1 cellular context compared by ENCODE assay signal in the genomic region with DNA sequence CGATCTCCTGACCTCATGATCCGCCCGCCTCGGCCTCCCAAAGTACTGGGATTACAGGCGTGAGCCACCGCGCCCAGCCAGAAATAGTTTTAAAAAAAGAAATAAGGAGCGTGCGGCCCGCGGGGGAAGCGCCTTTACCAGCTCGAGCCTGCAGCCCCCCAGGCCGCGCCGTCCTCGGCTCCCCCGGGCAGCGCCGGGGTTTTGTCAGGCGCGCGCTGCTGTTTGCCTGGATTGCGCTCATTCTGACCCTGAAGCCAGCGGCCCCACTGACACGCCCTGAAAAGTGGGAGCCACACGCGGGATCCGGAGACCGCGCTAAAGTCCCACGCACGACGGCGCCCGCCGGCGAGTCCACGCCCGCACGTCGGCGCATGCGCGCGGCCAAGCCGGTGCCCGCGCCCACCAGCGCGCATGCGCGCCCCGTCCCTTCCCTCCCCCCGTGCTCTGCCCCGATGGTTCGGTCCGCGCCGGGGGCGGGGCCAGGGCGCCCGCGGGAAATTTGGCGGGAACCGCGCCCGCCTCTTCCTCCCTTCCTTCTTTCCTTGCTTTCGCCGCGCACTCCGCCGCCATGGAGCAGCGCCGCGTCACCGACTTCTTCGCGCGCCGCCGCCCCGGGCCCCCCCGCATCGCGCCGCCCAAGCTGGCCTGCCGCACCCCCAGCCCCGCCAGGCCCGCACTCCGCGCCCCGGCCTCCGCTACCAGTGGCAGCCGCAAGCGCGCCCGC.
TF ChIP-seq lines count a peak whose summit lies in the region.

A gene (plus strand): TSS at position 526 of the 724 bp plus-strand sequence. CDS start 43 bp downstream, at position 569.

TF ChIP-seq in HepG2, 621 proteins besides CTCF, POLR2A, EP300 and RAD21 (continued from another document and continues in another):
- TF ChIP-seq, protein P1, sequence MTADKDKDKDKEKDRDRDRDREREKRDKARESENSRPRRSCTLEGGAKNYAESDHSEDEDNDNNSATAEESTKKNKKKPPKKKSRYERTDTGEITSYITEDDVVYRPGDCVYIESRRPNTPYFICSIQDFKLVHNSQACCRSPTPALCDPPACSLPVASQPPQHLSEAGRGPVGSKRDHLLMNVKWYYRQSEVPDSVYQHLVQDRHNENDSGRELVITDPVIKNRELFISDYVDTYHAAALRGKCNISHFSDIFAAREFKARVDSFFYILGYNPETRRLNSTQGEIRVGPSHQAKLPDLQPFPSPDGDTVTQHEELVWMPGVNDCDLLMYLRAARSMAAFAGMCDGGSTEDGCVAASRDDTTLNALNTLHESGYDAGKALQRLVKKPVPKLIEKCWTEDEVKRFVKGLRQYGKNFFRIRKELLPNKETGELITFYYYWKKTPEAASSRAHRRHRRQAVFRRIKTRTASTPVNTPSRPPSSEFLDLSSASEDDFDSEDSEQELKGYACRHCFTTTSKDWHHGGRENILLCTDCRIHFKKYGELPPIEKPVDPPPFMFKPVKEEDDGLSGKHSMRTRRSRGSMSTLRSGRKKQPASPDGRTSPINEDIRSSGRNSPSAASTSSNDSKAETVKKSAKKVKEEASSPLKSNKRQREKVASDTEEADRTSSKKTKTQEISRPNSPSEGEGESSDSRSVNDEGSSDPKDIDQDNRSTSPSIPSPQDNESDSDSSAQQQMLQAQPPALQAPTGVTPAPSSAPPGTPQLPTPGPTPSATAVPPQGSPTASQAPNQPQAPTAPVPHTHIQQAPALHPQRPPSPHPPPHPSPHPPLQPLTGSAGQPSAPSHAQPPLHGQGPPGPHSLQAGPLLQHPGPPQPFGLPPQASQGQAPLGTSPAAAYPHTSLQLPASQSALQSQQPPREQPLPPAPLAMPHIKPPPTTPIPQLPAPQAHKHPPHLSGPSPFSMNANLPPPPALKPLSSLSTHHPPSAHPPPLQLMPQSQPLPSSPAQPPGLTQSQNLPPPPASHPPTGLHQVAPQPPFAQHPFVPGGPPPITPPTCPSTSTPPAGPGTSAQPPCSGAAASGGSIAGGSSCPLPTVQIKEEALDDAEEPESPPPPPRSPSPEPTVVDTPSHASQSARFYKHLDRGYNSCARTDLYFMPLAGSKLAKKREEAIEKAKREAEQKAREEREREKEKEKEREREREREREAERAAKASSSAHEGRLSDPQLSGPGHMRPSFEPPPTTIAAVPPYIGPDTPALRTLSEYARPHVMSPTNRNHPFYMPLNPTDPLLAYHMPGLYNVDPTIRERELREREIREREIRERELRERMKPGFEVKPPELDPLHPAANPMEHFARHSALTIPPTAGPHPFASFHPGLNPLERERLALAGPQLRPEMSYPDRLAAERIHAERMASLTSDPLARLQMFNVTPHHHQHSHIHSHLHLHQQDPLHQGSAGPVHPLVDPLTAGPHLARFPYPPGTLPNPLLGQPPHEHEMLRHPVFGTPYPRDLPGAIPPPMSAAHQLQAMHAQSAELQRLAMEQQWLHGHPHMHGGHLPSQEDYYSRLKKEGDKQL (CRISPR knock-in tag; IDR thresholded peaks at IDR 0.05; ENCODE audit: low read depth), result no peak
- no peak for TF ChIP-seq ZNF781 (CRISPR knock-in tag; IDR thresholded peaks at IDR 0.05; ENCODE audit: borderline replicate concordance, not compliant biosample characterization)
- TF ChIP-seq, protein P2, sequence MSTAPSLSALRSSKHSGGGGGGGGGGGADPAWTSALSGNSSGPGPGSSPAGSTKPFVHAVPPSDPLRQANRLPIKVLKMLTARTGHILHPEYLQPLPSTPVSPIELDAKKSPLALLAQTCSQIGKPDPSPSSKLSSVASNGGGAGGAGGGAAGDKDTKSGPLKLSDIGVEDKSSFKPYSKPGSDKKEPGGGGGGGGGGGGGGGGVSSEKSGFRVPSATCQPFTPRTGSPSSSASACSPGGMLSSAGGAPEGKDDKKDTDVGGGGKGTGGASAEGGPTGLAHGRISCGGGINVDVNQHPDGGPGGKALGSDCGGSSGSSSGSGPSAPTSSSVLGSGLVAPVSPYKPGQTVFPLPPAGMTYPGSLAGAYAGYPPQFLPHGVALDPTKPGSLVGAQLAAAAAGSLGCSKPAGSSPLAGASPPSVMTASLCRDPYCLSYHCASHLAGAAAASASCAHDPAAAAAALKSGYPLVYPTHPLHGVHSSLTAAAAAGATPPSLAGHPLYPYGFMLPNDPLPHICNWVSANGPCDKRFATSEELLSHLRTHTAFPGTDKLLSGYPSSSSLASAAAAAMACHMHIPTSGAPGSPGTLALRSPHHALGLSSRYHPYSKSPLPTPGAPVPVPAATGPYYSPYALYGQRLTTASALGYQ (CRISPR knock-in tag; IDR thresholded peaks at IDR 0.05), result no peak
- TF ChIP-seq, protein P3, sequence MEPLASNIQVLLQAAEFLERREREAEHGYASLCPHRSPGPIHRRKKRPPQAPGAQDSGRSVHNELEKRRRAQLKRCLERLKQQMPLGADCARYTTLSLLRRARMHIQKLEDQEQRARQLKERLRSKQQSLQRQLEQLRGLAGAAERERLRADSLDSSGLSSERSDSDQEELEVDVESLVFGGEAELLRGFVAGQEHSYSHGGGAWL (CRISPR knock-in tag; IDR thresholded peaks at IDR 0.05), result no peak
- TF ChIP-seq, protein P4, sequence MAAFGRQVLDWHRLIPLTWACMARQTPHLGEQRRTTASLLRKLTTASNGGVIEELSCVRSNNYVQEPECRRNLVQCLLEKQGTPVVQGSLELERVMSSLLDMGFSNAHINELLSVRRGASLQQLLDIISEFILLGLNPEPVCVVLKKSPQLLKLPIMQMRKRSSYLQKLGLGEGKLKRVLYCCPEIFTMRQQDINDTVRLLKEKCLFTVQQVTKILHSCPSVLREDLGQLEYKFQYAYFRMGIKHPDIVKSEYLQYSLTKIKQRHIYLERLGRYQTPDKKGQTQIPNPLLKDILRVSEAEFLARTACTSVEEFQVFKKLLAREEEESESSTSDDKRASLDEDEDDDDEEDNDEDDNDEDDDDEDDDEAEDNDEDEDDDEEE (CRISPR knock-in tag; IDR thresholded peaks at IDR 0.05), result peak; percentile 93; the same call in 1 of the 2 replicates
- peak; percentile 36; the same call in 1 of the 2 replicates for TF ChIP-seq NKX3-1 (CRISPR knock-in tag; IDR thresholded peaks at IDR 0.05)
- peak; percentile 83; the same call in 1 of the 2 replicates for TF ChIP-seq ZSCAN12 (CRISPR knock-in tag; IDR thresholded peaks at IDR 0.05)
- TF ChIP-seq ZNF790 (CRISPR knock-in tag; IDR thresholded peaks at IDR 0.05; ENCODE audit: borderline replicate concordance), result peak; percentile 71; the same call in 1 of the 2 replicates
- no peak for TF ChIP-seq BRCA1 (CRISPR knock-in tag; IDR thresholded peaks at IDR 0.05)
- peak; percentile 93; the same call in 1 of the 2 replicates for TF ChIP-seq ZNF235 (CRISPR knock-in tag; IDR thresholded peaks at IDR 0.05; ENCODE audit: borderline replicate concordance)
- peak; percentile 90; the same call in 1 of the 2 replicates for TF ChIP-seq ZNF607 (CRISPR knock-in tag; IDR thresholded peaks at IDR 0.05; ENCODE audit: borderline replicate concordance)
- TF ChIP-seq EED (CRISPR knock-in tag; IDR thresholded peaks at IDR 0.05), result no peak
- no peak for TF ChIP-seq SP2 (CRISPR knock-in tag; IDR thresholded peaks at IDR 0.05)
- TF ChIP-seq, protein P5, sequence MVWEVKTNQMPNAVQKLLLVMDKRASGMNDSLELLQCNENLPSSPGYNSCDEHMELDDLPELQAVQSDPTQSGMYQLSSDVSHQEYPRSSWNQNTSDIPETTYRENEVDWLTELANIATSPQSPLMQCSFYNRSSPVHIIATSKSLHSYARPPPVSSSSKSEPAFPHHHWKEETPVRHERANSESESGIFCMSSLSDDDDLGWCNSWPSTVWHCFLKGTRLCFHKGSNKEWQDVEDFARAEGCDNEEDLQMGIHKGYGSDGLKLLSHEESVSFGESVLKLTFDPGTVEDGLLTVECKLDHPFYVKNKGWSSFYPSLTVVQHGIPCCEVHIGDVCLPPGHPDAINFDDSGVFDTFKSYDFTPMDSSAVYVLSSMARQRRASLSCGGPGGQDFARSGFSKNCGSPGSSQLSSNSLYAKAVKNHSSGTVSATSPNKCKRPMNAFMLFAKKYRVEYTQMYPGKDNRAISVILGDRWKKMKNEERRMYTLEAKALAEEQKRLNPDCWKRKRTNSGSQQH (CRISPR knock-in tag; IDR thresholded peaks at IDR 0.05; ENCODE audit: low read depth), result 0 out of 2 replicates have a peak, but pooled peaks have one; percentile 29
- TF ChIP-seq, protein P6, sequence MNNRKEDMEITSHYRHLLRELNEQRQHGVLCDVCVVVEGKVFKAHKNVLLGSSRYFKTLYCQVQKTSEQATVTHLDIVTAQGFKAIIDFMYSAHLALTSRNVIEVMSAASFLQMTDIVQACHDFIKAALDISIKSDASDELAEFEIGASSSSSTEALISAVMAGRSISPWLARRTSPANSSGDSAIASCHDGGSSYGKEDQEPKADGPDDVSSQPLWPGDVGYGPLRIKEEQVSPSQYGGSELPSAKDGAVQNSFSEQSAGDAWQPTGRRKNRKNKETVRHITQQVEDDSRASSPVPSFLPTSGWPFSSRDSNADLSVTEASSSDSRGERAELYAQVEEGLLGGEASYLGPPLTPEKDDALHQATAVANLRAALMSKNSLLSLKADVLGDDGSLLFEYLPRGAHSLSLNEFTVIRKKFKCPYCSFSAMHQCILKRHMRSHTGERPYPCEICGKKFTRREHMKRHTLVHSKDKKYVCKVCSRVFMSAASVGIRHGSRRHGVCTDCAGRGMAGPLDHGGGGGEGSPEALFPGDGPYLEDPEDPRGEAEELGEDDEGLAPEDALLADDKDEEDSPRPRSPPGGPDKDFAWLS (CRISPR knock-in tag; IDR thresholded peaks at IDR 0.05; ENCODE audit: borderline replicate concordance), result 0 out of 2 replicates have a peak, but pooled peaks have one; percentile 45
- TF ChIP-seq MXI1 (IDR thresholded peaks at IDR 0.05; ENCODE audit: borderline replicate concordance, low read depth, low read length), result no peak; the same call in 2 of the 3 replicates
- TF ChIP-seq RAD51 (IDR thresholded peaks at IDR 0.05; ENCODE audit: borderline replicate concordance), result no peak
- TF ChIP-seq, protein P7, sequence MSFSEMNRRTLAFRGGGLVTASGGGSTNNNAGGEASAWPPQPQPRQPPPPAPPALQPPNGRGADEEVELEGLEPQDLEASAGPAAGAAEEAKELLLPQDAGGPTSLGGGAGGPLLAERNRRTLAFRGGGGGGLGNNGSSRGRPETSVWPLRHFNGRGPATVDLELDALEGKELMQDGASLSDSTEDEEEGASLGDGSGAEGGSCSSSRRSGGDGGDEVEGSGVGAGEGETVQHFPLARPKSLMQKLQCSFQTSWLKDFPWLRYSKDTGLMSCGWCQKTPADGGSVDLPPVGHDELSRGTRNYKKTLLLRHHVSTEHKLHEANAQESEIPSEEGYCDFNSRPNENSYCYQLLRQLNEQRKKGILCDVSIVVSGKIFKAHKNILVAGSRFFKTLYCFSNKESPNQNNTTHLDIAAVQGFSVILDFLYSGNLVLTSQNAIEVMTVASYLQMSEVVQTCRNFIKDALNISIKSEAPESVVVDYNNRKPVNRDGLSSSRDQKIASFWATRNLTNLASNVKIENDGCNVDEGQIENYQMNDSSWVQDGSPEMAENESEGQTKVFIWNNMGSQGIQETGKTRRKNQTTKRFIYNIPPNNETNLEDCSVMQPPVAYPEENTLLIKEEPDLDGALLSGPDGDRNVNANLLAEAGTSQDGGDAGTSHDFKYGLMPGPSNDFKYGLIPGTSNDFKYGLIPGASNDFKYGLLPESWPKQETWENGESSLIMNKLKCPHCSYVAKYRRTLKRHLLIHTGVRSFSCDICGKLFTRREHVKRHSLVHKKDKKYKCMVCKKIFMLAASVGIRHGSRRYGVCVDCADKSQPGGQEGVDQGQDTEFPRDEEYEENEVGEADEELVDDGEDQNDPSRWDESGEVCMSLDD (CRISPR knock-in tag; IDR thresholded peaks at IDR 0.05; ENCODE audit: borderline replicate concordance), result peak; percentile 17; the same call in 1 of the 2 replicates
- TF ChIP-seq, protein P8, sequence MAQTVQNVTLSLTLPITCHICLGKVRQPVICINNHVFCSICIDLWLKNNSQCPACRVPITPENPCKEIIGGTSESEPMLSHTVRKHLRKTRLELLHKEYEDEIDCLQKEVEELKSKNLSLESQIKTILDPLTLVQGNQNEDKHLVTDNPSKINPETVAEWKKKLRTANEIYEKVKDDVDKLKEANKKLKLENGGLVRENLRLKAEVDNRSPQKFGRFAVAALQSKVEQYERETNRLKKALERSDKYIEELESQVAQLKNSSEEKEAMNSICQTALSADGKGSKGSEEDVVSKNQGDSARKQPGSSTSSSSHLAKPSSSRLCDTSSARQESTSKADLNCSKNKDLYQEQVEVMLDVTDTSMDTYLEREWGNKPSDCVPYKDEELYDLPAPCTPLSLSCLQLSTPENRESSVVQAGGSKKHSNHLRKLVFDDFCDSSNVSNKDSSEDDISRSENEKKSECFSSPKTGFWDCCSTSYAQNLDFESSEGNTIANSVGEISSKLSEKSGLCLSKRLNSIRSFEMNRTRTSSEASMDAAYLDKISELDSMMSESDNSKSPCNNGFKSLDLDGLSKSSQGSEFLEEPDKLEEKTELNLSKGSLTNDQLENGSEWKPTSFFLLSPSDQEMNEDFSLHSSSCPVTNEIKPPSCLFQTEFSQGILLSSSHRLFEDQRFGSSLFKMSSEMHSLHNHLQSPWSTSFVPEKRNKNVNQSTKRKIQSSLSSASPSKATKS (CRISPR knock-in tag; IDR thresholded peaks at IDR 0.05), result no peak
- TF ChIP-seq, protein P9, sequence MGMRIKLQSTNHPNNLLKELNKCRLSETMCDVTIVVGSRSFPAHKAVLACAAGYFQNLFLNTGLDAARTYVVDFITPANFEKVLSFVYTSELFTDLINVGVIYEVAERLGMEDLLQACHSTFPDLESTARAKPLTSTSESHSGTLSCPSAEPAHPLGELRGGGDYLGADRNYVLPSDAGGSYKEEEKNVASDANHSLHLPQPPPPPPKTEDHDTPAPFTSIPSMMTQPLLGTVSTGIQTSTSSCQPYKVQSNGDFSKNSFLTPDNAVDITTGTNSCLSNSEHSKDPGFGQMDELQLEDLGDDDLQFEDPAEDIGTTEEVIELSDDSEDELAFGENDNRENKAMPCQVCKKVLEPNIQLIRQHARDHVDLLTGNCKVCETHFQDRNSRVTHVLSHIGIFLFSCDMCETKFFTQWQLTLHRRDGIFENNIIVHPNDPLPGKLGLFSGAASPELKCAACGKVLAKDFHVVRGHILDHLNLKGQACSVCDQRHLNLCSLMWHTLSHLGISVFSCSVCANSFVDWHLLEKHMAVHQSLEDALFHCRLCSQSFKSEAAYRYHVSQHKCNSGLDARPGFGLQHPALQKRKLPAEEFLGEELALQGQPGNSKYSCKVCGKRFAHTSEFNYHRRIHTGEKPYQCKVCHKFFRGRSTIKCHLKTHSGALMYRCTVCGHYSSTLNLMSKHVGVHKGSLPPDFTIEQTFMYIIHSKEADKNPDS (CRISPR knock-in tag; IDR thresholded peaks at IDR 0.05), result no peak
- TF ChIP-seq, protein P10, sequence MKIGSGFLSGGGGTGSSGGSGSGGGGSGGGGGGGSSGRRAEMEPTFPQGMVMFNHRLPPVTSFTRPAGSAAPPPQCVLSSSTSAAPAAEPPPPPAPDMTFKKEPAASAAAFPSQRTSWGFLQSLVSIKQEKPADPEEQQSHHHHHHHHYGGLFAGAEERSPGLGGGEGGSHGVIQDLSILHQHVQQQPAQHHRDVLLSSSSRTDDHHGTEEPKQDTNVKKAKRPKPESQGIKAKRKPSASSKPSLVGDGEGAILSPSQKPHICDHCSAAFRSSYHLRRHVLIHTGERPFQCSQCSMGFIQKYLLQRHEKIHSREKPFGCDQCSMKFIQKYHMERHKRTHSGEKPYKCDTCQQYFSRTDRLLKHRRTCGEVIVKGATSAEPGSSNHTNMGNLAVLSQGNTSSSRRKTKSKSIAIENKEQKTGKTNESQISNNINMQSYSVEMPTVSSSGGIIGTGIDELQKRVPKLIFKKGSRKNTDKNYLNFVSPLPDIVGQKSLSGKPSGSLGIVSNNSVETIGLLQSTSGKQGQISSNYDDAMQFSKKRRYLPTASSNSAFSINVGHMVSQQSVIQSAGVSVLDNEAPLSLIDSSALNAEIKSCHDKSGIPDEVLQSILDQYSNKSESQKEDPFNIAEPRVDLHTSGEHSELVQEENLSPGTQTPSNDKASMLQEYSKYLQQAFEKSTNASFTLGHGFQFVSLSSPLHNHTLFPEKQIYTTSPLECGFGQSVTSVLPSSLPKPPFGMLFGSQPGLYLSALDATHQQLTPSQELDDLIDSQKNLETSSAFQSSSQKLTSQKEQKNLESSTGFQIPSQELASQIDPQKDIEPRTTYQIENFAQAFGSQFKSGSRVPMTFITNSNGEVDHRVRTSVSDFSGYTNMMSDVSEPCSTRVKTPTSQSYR (CRISPR knock-in tag; IDR thresholded peaks at IDR 0.05; ENCODE audit: borderline replicate concordance), result no peak
- 0 out of 2 replicates have a peak, but pooled peaks have one; percentile 55 for TF ChIP-seq ZNF253 (CRISPR knock-in tag; IDR thresholded peaks at IDR 0.05; ENCODE audit: borderline replicate concordance)
- no peak; the same call in 1 of the 2 replicates for TF ChIP-seq MAF1 (CRISPR knock-in tag; IDR thresholded peaks at IDR 0.05; ENCODE audit: borderline replicate concordance)
